ENCODE assay signal across 8 cellular contexts in genomic region chr14:105944632-105945610, GRCh38.
DNase-seq lines count a peak whose midpoint lies in the region; ATAC-seq and TF ChIP-seq lines count a peak whose summit lies in the region.

No MANE protein-coding gene starts in this region.

- peak; percentile 50 to 62 for TF ChIP-seq CTCF in suprapubic skin (IDR thresholded peaks at IDR 0.05)

- DNase-seq in DMS79 (lab: John Stamatoyannopoulos, UW), result peak; percentile 29
- peak; percentile 3 for DNase-seq in LHCN-M2 (ENCODE audit: low read depth)
- DNase-seq in SW 1271 (lab: John Stamatoyannopoulos, UW), result peak; percentile 69 to 70
- peak; percentile 91 for DNase-seq in activated naive CD4-positive, alpha-beta T cell treated with anti-CD3 and anti-CD28 coated beads for 36 hours
- DNase-seq in memory B cell (ENCODE audit: low spot score in 2 of 2), result peak; percentile 54 to 55
- peak in 1 of 2 donors; percentile 27 for DNase-seq in suprapubic skin (ENCODE audit: low spot score in 2 of 2)
- no peak for DNase-seq in mesenchymal stem cell
- DNase-seq in hippocampal formation (lab: John Stamatoyannopoulos, UW), result no peak

- intact Hi-C loops in activated naive CD4-positive, alpha-beta T cell treated with anti-CD3 and anti-CD28 coated beads for 36 hours (cut with micrococcal nuclease), result loop anchor here (1.0 to 10.0 kb wide), 3 partner anchors 54 to 390 kb away; no protein-coding TSS in a partner anchor

- no peak overlapping the region for H2BK120ac ChIP-seq in mesenchymal stem cell (ENCODE audit: low read depth, low read length)

- H4K8ac ChIP-seq in mesenchymal stem cell (ENCODE audit: low read length), result no peak overlapping the region

- H2BK15ac ChIP-seq in mesenchymal stem cell (ENCODE audit: low read depth, poor library complexity, severe bottlenecking), result no peak overlapping the region

- no peaks in the 10 kb centered on the region for H3K79me1 ChIP-seq in mesenchymal stem cell (replicated peaks; ENCODE audit: low read length, poor library complexity, severe bottlenecking)

- H3K4me3 ChIP-seq in suprapubic skin, result no peak overlapping the region
- no peak overlapping the region for H3K4me3 ChIP-seq in mesenchymal stem cell (ENCODE audit: insufficient read depth in 1 of 2, low read depth in 1 of 2, low read length in 2 of 2)

- H3K9ac ChIP-seq in mesenchymal stem cell (ENCODE audit: low read length), result no peak overlapping the region

- no peak for TF ChIP-seq EP300 in suprapubic skin (IDR thresholded peaks at IDR 0.05)

- no peak overlapping the region for H3K4ac ChIP-seq in mesenchymal stem cell (ENCODE audit: low read depth in 1 of 2, low read length in 2 of 2)

- 47% methylated on average over 26 of the region's 30 CpGs for WGBS in suprapubic skin
- 69% methylated on average over 27 of the region's 30 CpGs for WGBS in mesenchymal stem cell

- H3K27ac ChIP-seq in suprapubic skin (no peak overlapping the region), mesenchymal stem cell (ENCODE audit: low read length, poor library complexity, severe bottlenecking) (no peak overlapping the region)

- ATAC-seq in memory B cell (ENCODE audit: low read depth), result peak; percentile 59

- H2AFZ ChIP-seq in mesenchymal stem cell (ENCODE audit: low read depth, low read length), result no peak overlapping the region

- no peak for TF ChIP-seq POLR2A in suprapubic skin (IDR thresholded peaks at IDR 0.05)

- H3K4me1 ChIP-seq in suprapubic skin (no peaks in the 10 kb centered on the region), mesenchymal stem cell (ENCODE audit: control insufficient read depth, insufficient read depth, low read depth, low read length) (no peaks in the 10 kb centered on the region)

- H3K9me3 Mint-ChIP-seq in activated naive CD4-positive, alpha-beta T cell treated with anti-CD3 and anti-CD28 coated beads for 36 hours, result no peaks in the 10 kb centered on the region
- peaks cover 1% of the 10 kb centered on the region for H3K9me3 Mint-ChIP-seq in memory B cell

- no peak overlapping the region for H3K23ac ChIP-seq in mesenchymal stem cell (ENCODE audit: low read length in 2 of 2)

- no peaks in the 10 kb centered on the region for H3K27me3 Mint-ChIP-seq in activated naive CD4-positive, alpha-beta T cell treated with anti-CD3 and anti-CD28 coated beads for 36 hours (ENCODE audit: low read depth)
- no peaks in the 10 kb centered on the region for H3K27me3 Mint-ChIP-seq in memory B cell

- H3K14ac ChIP-seq in mesenchymal stem cell (ENCODE audit: low read length in 2 of 2), result no peak overlapping the region

- no peak overlapping the region for H2AK5ac ChIP-seq in mesenchymal stem cell (ENCODE audit: low read length, severe bottlenecking)

- no peak overlapping the region for H2BK12ac ChIP-seq in mesenchymal stem cell (ENCODE audit: low read length in 2 of 2)

- H3K18ac ChIP-seq in mesenchymal stem cell (ENCODE audit: low read depth in 1 of 2, low read length in 2 of 2), result peak overlapping the region in 1 of 2 experiments; percentile 8

- H3K27ac Mint-ChIP-seq in activated naive CD4-positive, alpha-beta T cell treated with anti-CD3 and anti-CD28 coated beads for 36 hours, result no peak overlapping the region
- no peak overlapping the region for H3K27ac Mint-ChIP-seq in memory B cell

- no peak overlapping the region for H3K4me2 ChIP-seq in mesenchymal stem cell (ENCODE audit: low read length, poor library complexity, severe bottlenecking)

- H2BK5ac ChIP-seq in mesenchymal stem cell (ENCODE audit: low read depth, low read length, poor library complexity, severe bottlenecking), result no peak overlapping the region

- H3K36me3 ChIP-seq in suprapubic skin (no peaks in the 10 kb centered on the region), mesenchymal stem cell (ENCODE audit: control insufficient read depth in 1 of 2, insufficient read depth in 2 of 2, low read depth in 1 of 2, low read length in 2 of 2) (no peaks in the 10 kb centered on the region)

- no peak overlapping the region for H3K4me3 Mint-ChIP-seq in activated naive CD4-positive, alpha-beta T cell treated with anti-CD3 and anti-CD28 coated beads for 36 hours
- peak overlapping the region; percentile 53 for H3K4me3 Mint-ChIP-seq in memory B cell

- no peak overlapping the region for H4K91ac ChIP-seq in mesenchymal stem cell (ENCODE audit: low read length)

- no peaks in the 10 kb centered on the region for H3K36me3 Mint-ChIP-seq in activated naive CD4-positive, alpha-beta T cell treated with anti-CD3 and anti-CD28 coated beads for 36 hours (ENCODE audit: low read depth)
- no peaks in the 10 kb centered on the region for H3K36me3 Mint-ChIP-seq in memory B cell

- H3K27me3 ChIP-seq in suprapubic skin (no peaks in the 10 kb centered on the region), mesenchymal stem cell (ENCODE audit: control insufficient read depth in 1 of 2, insufficient read depth in 1 of 2, low read length in 2 of 2) (no peaks in the 10 kb centered on the region)

- CTCF ChIA-PET in activated naive CD4-positive, alpha-beta T cell treated with anti-CD3 and anti-CD28 coated beads for 36 hours (lab: Charles Lee), result interaction anchor here (0.7 to 2.5 kb wide), 18 partner anchors 8 to 397 kb away, joined by 3 to 9 read pairs (median 4); no protein-coding TSS in a partner anchor

- H3K9me3 ChIP-seq in suprapubic skin (no peaks in the 10 kb centered on the region), mesenchymal stem cell (ENCODE audit: control insufficient read depth, low read length) (peaks cover 3% of the 10 kb centered on the region)

- peaks cover 8% of the 10 kb centered on the region for H3K4me1 Mint-ChIP-seq in activated naive CD4-positive, alpha-beta T cell treated with anti-CD3 and anti-CD28 coated beads for 36 hours (ENCODE audit: low read depth)
- peaks cover 19% of the 10 kb centered on the region for H3K4me1 Mint-ChIP-seq in memory B cell

Comparison
In these comparisons a context has a peak if more than half of its experiments do, and no peak if none do; other contexts are left out.
1. DNase-seq: peak in DMS79 (single experiment), LHCN-M2 (single experiment), SW 1271 (2 of 2), activated naive CD4-positive, alpha-beta T cell treated with anti-CD3 and anti-CD28 coated beads for 36 hours (single experiment) and memory B cell (2 of 2); none in mesenchymal stem cell (single experiment) and hippocampal formation (0 of 2).